Comparison of ENCODE assay signal across 1 cellular context in genomic region chr22:43826142-43827093, GRCh38.
TF ChIP-seq lines count a peak whose summit lies in the region.

No MANE protein-coding gene starts in this region.

TF ChIP-seq in HepG2, 621 proteins besides CTCF, POLR2A, EP300 and RAD21:
- no peak for TF ChIP-seq NBN (conservative IDR thresholded peaks at IDR 0.05)
- no peak for TF ChIP-seq ZFP41 (CRISPR knock-in tag; IDR thresholded peaks at IDR 0.05; ENCODE audit: borderline replicate concordance)
- peak; percentile 69 for TF ChIP-seq MAFK (conservative IDR thresholded peaks at IDR 0.05 in 1 of 2, IDR thresholded peaks at IDR 0.05 in 1 of 2; ENCODE audit: low read length in 2 of 2)
- no peak for TF ChIP-seq ATF4 (CRISPR knock-in tag; IDR thresholded peaks at IDR 0.05)
- peak; percentile 68 for TF ChIP-seq MAFF (IDR thresholded peaks at IDR 0.05; ENCODE audit: low read depth, low read length)
- TF ChIP-seq STAG1 (CRISPR knock-in tag; IDR thresholded peaks at IDR 0.05), result peak; percentile 37
TF ChIP-seq in HepG2: peak in this region for 3.
